1 cellular context compared by ENCODE assay signal in genomic region chr2:133811409-133812125, GRCh38.
TF ChIP-seq lines count a peak whose summit lies in the region.

No MANE protein-coding gene starts in this region.

TF ChIP-seq in K562, 482 proteins besides CTCF, POLR2A, EP300 and RAD21 (continued from another document):
- no peak for TF ChIP-seq PHF21A (IDR thresholded peaks at IDR 0.05; ENCODE audit: borderline replicate concordance, low read depth)
- TF ChIP-seq GABPB1 (CRISPR knock-in tag; IDR thresholded peaks at IDR 0.05): no peak
- TF ChIP-seq ARID1B (IDR thresholded peaks at IDR 0.05): no peak
- no peak for TF ChIP-seq EGR1 (conservative IDR thresholded peaks at IDR 0.05)
- no peak for TF ChIP-seq FOXA1 (IDR thresholded peaks at IDR 0.05; ENCODE audit: borderline replicate concordance)
- no peak for TF ChIP-seq PRPF4 (IDR thresholded peaks at IDR 0.05; ENCODE audit: insufficient read depth, low read depth, low read length, poor library complexity, severe bottlenecking)
- TF ChIP-seq, protein P1, sequence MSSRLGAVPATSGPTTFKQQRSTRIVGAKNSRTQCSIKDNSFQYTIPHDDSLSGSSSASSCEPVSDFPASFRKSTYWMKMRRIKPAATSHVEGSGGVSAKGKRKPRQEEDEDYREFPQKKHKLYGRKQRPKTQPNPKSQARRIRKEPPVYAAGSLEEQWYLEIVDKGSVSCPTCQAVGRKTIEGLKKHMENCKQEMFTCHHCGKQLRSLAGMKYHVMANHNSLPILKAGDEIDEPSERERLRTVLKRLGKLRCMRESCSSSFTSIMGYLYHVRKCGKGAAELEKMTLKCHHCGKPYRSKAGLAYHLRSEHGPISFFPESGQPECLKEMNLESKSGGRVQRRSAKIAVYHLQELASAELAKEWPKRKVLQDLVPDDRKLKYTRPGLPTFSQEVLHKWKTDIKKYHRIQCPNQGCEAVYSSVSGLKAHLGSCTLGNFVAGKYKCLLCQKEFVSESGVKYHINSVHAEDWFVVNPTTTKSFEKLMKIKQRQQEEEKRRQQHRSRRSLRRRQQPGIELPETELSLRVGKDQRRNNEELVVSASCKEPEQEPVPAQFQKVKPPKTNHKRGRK (tag; IDR thresholded peaks at IDR 0.05): peak; percentile 29; the same call in 1 of the 2 replicates
- TF ChIP-seq, protein P2, sequence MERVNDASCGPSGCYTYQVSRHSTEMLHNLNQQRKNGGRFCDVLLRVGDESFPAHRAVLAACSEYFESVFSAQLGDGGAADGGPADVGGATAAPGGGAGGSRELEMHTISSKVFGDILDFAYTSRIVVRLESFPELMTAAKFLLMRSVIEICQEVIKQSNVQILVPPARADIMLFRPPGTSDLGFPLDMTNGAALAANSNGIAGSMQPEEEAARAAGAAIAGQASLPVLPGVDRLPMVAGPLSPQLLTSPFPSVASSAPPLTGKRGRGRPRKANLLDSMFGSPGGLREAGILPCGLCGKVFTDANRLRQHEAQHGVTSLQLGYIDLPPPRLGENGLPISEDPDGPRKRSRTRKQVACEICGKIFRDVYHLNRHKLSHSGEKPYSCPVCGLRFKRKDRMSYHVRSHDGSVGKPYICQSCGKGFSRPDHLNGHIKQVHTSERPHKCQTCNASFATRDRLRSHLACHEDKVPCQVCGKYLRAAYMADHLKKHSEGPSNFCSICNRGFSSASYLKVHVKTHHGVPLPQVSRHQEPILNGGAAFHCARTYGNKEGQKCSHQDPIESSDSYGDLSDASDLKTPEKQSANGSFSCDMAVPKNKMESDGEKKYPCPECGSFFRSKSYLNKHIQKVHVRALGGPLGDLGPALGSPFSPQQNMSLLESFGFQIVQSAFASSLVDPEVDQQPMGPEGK (CRISPR knock-in tag; IDR thresholded peaks at IDR 0.05; ENCODE audit: borderline replicate concordance): no peak
- no peak for TF ChIP-seq BRD9 (IDR thresholded peaks at IDR 0.05; ENCODE audit: low read depth, partially characterized antibody)
- TF ChIP-seq TSHZ1 (CRISPR knock-in tag; IDR thresholded peaks at IDR 0.05): no peak
- TF ChIP-seq, protein P3, sequence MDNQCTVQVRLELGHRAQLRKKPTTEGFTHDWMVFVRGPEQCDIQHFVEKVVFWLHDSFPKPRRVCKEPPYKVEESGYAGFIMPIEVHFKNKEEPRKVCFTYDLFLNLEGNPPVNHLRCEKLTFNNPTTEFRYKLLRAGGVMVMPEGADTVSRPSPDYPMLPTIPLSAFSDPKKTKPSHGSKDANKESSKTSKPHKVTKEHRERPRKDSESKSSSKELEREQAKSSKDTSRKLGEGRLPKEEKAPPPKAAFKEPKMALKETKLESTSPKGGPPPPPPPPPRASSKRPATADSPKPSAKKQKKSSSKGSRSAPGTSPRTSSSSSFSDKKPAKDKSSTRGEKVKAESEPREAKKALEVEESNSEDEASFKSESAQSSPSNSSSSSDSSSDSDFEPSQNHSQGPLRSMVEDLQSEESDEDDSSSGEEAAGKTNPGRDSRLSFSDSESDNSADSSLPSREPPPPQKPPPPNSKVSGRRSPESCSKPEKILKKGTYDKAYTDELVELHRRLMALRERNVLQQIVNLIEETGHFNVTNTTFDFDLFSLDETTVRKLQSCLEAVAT (IDR thresholded peaks at IDR 0.05): 0 out of 4 replicates have a peak, but pooled peaks of 1 of the 2 experiments have one; percentile 12
- no peak for TF ChIP-seq MCM5 (IDR thresholded peaks at IDR 0.05; ENCODE audit: low read depth)
- no peak for TF ChIP-seq MTF1 (CRISPR knock-in tag; IDR thresholded peaks at IDR 0.05; ENCODE audit: borderline replicate concordance)
- no peak for TF ChIP-seq ZC3H8 (IDR thresholded peaks at IDR 0.05)
- TF ChIP-seq HNRNPH1 (optimal IDR thresholded peaks at IDR 0.05; ENCODE audit: low read depth, low read length): no peak
- TF ChIP-seq CHCHD3 (CRISPR knock-in tag; IDR thresholded peaks at IDR 0.05): no peak
- TF ChIP-seq ZBTB33 (CRISPR knock-in tag; IDR thresholded peaks at IDR 0.05): no peak
- TF ChIP-seq, protein P4, sequence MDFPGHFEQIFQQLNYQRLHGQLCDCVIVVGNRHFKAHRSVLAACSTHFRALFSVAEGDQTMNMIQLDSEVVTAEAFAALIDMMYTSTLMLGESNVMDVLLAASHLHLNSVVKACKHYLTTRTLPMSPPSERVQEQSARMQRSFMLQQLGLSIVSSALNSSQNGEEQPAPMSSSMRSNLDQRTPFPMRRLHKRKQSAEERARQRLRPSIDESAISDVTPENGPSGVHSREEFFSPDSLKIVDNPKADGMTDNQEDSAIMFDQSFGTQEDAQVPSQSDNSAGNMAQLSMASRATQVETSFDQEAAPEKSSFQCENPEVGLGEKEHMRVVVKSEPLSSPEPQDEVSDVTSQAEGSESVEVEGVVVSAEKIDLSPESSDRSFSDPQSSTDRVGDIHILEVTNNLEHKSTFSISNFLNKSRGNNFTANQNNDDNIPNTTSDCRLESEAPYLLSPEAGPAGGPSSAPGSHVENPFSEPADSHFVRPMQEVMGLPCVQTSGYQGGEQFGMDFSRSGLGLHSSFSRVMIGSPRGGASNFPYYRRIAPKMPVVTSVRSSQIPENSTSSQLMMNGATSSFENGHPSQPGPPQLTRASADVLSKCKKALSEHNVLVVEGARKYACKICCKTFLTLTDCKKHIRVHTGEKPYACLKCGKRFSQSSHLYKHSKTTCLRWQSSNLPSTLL (IDR thresholded peaks at IDR 0.05): no peak
- TF ChIP-seq SPI1 (IDR thresholded peaks at IDR 0.05; ENCODE audit: borderline replicate concordance, low read depth, low read length): peak; percentile 35; the same call in 1 of the 2 replicates
- TF ChIP-seq MCM7 (IDR thresholded peaks at IDR 0.05): no peak
